In the genomic region with DNA sequence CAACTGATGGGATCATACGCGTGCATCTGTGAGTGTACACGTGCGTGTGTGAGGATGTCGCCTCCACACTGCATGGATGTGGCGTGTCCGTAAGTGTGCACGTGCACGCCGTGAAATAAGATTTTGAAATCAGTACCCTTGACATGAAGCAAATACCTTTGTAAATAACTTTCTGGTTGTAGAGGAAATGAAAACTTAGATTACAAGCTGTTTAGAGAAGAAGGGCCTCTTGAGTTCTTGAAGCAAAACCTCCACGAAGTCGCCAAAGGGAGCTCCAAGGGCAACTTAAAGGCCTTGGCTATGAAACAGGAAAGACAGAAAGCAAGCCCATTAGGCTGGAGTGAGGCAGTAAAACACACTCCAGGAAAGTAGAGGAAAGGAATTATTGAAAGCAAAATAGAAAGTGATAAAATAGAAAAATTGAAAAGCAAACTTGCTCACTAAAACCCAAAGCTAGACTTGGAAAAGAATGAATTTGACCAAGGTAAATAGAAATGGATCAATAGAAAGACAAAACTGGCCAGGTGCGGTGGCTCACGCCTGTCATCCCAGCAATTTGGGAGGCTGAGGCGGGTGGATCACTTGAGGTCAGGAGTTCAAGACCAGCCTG, we compare ENCODE assay signal across 16 cellular contexts.
DNase-seq lines count a peak whose midpoint lies in the region; TF ChIP-seq lines count a peak whose summit lies in the region.
"Had no signal": no experiment of that assay in that cellular context is flagged by ENCODE, and none has a peak within 500 bp of the region (broad histone marks: within the 10 kb centered on the region; RNA-seq: fewer than 3 reads in every experiment).

No MANE protein-coding gene starts in this region.

- intact Hi-C loops in tibial artery (cut with DNase I; ENCODE audit: low total_unique reads) = loop anchor here (5.0 kb wide), 1 partner anchor 53 kb away; no protein-coding TSS in a partner anchor

- peaks cover 0 to 24% (median 12%) of the 10 kb centered on the region in 4 donors for H3K4me1 ChIP-seq in tibial artery

- H3K36me3 ChIP-seq in tibial artery = no peaks in the 10 kb centered on the region

- no peaks in the 10 kb centered on the region for H3K9me3 ChIP-seq in tibial artery

- H3K4me3 ChIP-seq in tibial artery = no peak overlapping the region

- H3K27ac ChIP-seq in tibial artery = peak overlapping the region in 1 of 2 donors; percentile 24
- H3K27ac ChIP-seq: 22Rv1 had no signal

- no peaks in the 10 kb centered on the region for H3K27me3 ChIP-seq in tibial artery

- TF ChIP-seq CTCF in tibial artery (IDR thresholded peaks at IDR 0.05) = no peak

- DNase-seq in DMS79 treated with DMSO at 0.1 percent for 48 hours (lab: John Stamatoyannopoulos, UW) = peak; percentile 3
- no peak for DNase-seq in DMS79 (lab: John Stamatoyannopoulos, UW)
- peak; percentile 33 for DNase-seq in MV-4-11 (lab: John Stamatoyannopoulos, UW)
- peak; percentile 20 for DNase-seq in fibroblast of peridontal ligament (ENCODE audit: extremely low read depth)
- DNase-seq in retina = peak; percentile 30
- DNase-seq in tibial artery = no peak
- no peak for DNase-seq in iPS-NIHi7 (ENCODE audit: extremely low spot score)
- no peak for DNase-seq in activated gamma-delta T cell (lab: John Stamatoyannopoulos, UW)
- DNase-seq: Calu3, KG1, NCI-H1048, NCI-H1436 treated with DMSO at 0.1 percent for 48 hours, NCI-H2029 treated with DMSO at 0.1 percent for 48 hours, NCI-H510A, NCI-H774 had no signal

Comparison
In these comparisons a context has a peak if more than half of its experiments do, and no peak if none do; other contexts are left out.
1. DNase-seq: peak in DMS79 treated with DMSO at 0.1 percent for 48 hours (single experiment), MV-4-11 (single experiment), fibroblast of peridontal ligament (single experiment) and retina (single experiment); none in DMS79 (single experiment), tibial artery (0 of 2), iPS-NIHi7 (single experiment) and activated gamma-delta T cell (single experiment).